In genomic region chr18:75161629-75162028, GRCh38 we compare ENCODE assay signal across 1 cellular context.
A peak's percentile ranks its signal among the peaks of the same experiment; 100 is the strongest.
TF ChIP-seq lines count a peak whose summit lies in the region.

No MANE protein-coding gene starts in this region.

TF ChIP-seq in HepG2, 621 proteins besides CTCF, POLR2A, EP300 and RAD21 (continues in another document):
- TF ChIP-seq XRCC5 (optimal IDR thresholded peaks at IDR 0.05; ENCODE audit: low read length) (peak; percentile 32), MTERF4 (CRISPR knock-in tag; IDR thresholded peaks at IDR 0.05) (no peak), ZNF850 (CRISPR knock-in tag; conservative IDR thresholded peaks at IDR 0.05) (no peak), GTF3A (CRISPR knock-in tag; conservative IDR thresholded peaks at IDR 0.05) (no peak), ZNF331 (CRISPR knock-in tag; IDR thresholded peaks at IDR 0.05) (0 out of 2 replicates have a peak, but pooled peaks have one; percentile 39), LCORL (IDR thresholded peaks at IDR 0.05) (no peak), LCORL (CRISPR knock-in tag; IDR thresholded peaks at IDR 0.05) (0 out of 2 replicates have a peak, but pooled peaks have one; percentile 29), HMGXB4 (CRISPR knock-in tag; IDR thresholded peaks at IDR 0.05; ENCODE audit: borderline replicate concordance in 1 of 2, low read depth in 1 of 2) (peak; percentile 50 to 58; a peak in 2 of 4 replicates), KLF16 (CRISPR knock-in tag; IDR thresholded peaks at IDR 0.05) (peak in 1 of 2 experiments; percentile 40; a peak in 1 of 4 replicates), GABPA (IDR thresholded peaks at IDR 0.05; ENCODE audit: low read depth, low read length) (peak; percentile 64), GABPA (CRISPR knock-in tag; IDR thresholded peaks at IDR 0.05; ENCODE audit: low read depth) (peak; percentile 77), PAXIP1 (CRISPR knock-in tag; conservative IDR thresholded peaks at IDR 0.05) (0 out of 2 replicates have a peak, but pooled peaks have one; percentile 14), PLRG1 (conservative IDR thresholded peaks at IDR 0.05) (no peak), ERF (CRISPR knock-in tag; IDR thresholded peaks at IDR 0.05) (0 out of 2 replicates have a peak, but pooled peaks have one; percentile 34), CREBL2 (CRISPR knock-in tag; IDR thresholded peaks at IDR 0.05; ENCODE audit: borderline replicate concordance) (no peak), MXI1 (IDR thresholded peaks at IDR 0.05; ENCODE audit: borderline replicate concordance, low read depth, low read length) (peak; percentile 61; the same call in 1 of the 3 replicates), ZNF644 (CRISPR knock-in tag; IDR thresholded peaks at IDR 0.05; ENCODE audit: low read depth) (peak; percentile 50; the same call in 1 of the 2 replicates), ZNF263 (CRISPR knock-in tag; IDR thresholded peaks at IDR 0.05) (peak; percentile 63), FOXA3 (CRISPR knock-in tag; IDR thresholded peaks at IDR 0.05) (0 out of 2 replicates have a peak, but pooled peaks have one; percentile 31), ZNF18 (CRISPR knock-in tag; IDR thresholded peaks at IDR 0.05; ENCODE audit: insufficient replicate concordance) (no peak), CREB1 (IDR thresholded peaks at IDR 0.05) (no peak), CREB1 (CRISPR knock-in tag; IDR thresholded peaks at IDR 0.05) (0 out of 2 replicates have a peak, but pooled peaks have one; percentile 32), ZNF687 (CRISPR knock-in tag; IDR thresholded peaks at IDR 0.05) (peak; percentile 64), ZNF607 (CRISPR knock-in tag; IDR thresholded peaks at IDR 0.05; ENCODE audit: borderline replicate concordance) (no peak), PHF8 (CRISPR knock-in tag; IDR thresholded peaks at IDR 0.05) (peak; percentile 46), ASH2L (IDR thresholded peaks at IDR 0.05; ENCODE audit: insufficient read length, low read depth, low read length) (peak; percentile 53), SRF (IDR thresholded peaks at IDR 0.05; ENCODE audit: low read depth, low read length) (no peak), BRF2 (CRISPR knock-in tag; IDR thresholded peaks at IDR 0.05) (no peak), ZNF407 (CRISPR knock-in tag; IDR thresholded peaks at IDR 0.05; ENCODE audit: not compliant biosample characterization) (no peak)
